Comparison of ENCODE assay signal across 23 cellular contexts in genomic region chr3:182233957-182234356, GRCh38.
"Had no signal": no experiment of that assay in that cellular context is flagged by ENCODE, and none has a peak within 500 bp of the region (broad histone marks: within the 10 kb centered on the region; RNA-seq: fewer than 3 reads in every experiment).

No MANE protein-coding gene starts in this region.

- H3K27ac ChIP-seq: colonic mucosa, heart right ventricle, left lung, neutrophil, pancreas, right lobe of liver, thyroid gland had no signal

- H3K9me3 Mint-ChIP-seq: nephron progenitor cell; stimulated activated naive B cell treated with anti-CD40 and anti-IgM and Interleukin-4, amounts not matched to agents 10 μg/mL and 1 μg/mL and 100 μg/mL, for 72 hours; stimulated activated naive CD8-positive, alpha-beta T cell treated with anti-CD3 and anti-CD28 coated beads, Interleukin-15, amount 100 ng/mL, for 72 hours had no signal

- H3K36me3 Mint-ChIP-seq: naive thymus-derived CD8-positive, alpha-beta T cell; stimulated activated naive B cell treated with anti-CD40 and anti-IgM and Interleukin-4, amounts not matched to agents 10 μg/mL and 1 μg/mL and 100 μg/mL, for 72 hours had no signal

- H3K9me3 ChIP-seq: colonic mucosa, esophagus squamous epithelium, heart right ventricle, left lung, neutrophil, pancreas, right lobe of liver, thyroid gland had no signal

- ATAC-seq: heart right ventricle; left cardiac atrium; left lung; naive thymus-derived CD8-positive, alpha-beta T cell; pancreas; stimulated activated naive B cell treated with anti-CD40 and anti-IgM and Interleukin-4, amounts not matched to agents 10 μg/mL and 1 μg/mL and 100 μg/mL, for 72 hours; stimulated activated naive CD8-positive, alpha-beta T cell treated with anti-CD3 and anti-CD28 coated beads, Interleukin-15, amount 100 ng/mL, for 72 hours had no signal

- DNase-seq: colonic mucosa; effector memory CD4-positive, alpha-beta T cell; erythroblast; esophagus squamous epithelium; foreskin melanocyte; glutamatergic neuron; heart right ventricle; hippocampal formation; left cardiac atrium; left lung; naive thymus-derived CD8-positive, alpha-beta T cell; nephron progenitor cell; pancreas; right lobe of liver; small intestine; stimulated activated CD4-positive, alpha-beta T cell treated with anti-CD3 and anti-CD28 coated beads, Interleukin-15, amount 100 ng/mL, for 24 hours; stimulated activated CD4-positive, alpha-beta T cell treated with anti-CD3 and anti-CD28 coated beads, Interleukin-2, amount 100 ng/mL, for 48 hours; stimulated activated naive B cell treated with anti-CD40 and anti-IgM and Interleukin-4, amounts not matched to agents 10 μg/mL and 1 μg/mL and 100 μg/mL, for 72 hours; stimulated activated naive CD8-positive, alpha-beta T cell treated with anti-CD3 and anti-CD28 coated beads, Interleukin-15, amount 100 ng/mL, for 72 hours; thyroid gland; trophoblast cell had no signal

- H3K4me1 Mint-ChIP-seq: naive thymus-derived CD8-positive, alpha-beta T cell; stimulated activated naive B cell treated with anti-CD40 and anti-IgM and Interleukin-4, amounts not matched to agents 10 μg/mL and 1 μg/mL and 100 μg/mL, for 72 hours; stimulated activated naive CD8-positive, alpha-beta T cell treated with anti-CD3 and anti-CD28 coated beads, Interleukin-15, amount 100 ng/mL, for 72 hours had no signal

- H3K4me3 ChIP-seq: colonic mucosa, esophagus squamous epithelium, heart right ventricle, left lung, pancreas, right lobe of liver, thyroid gland had no signal

- H3K27ac Mint-ChIP-seq: dendritic cell treated with granulocyte-macrophage colony-stimulating factor and Interleukin-4, amounts not matched to agents 40 ng/mL and 50 ng/mL, for 4 days; naive thymus-derived CD8-positive, alpha-beta T cell; nephron progenitor cell; stimulated activated naive B cell treated with anti-CD40 and anti-IgM and Interleukin-4, amounts not matched to agents 10 μg/mL and 1 μg/mL and 100 μg/mL, for 72 hours; stimulated activated naive CD8-positive, alpha-beta T cell treated with anti-CD3 and anti-CD28 coated beads, Interleukin-15, amount 100 ng/mL, for 72 hours had no signal

- H3K27me3 Mint-ChIP-seq: dendritic cell treated with granulocyte-macrophage colony-stimulating factor and Interleukin-4, amounts not matched to agents 40 ng/mL and 50 ng/mL, for 4 days; stimulated activated naive B cell treated with anti-CD40 and anti-IgM and Interleukin-4, amounts not matched to agents 10 μg/mL and 1 μg/mL and 100 μg/mL, for 72 hours; stimulated activated naive CD8-positive, alpha-beta T cell treated with anti-CD3 and anti-CD28 coated beads, Interleukin-15, amount 100 ng/mL, for 72 hours had no signal

- H3K36me3 ChIP-seq: colonic mucosa, esophagus squamous epithelium, heart right ventricle, left lung, neutrophil, pancreas, right lobe of liver, thyroid gland had no signal

- H3K27me3 ChIP-seq: colonic mucosa, esophagus squamous epithelium, heart right ventricle, left lung, right lobe of liver, thyroid gland had no signal

- H3K4me1 ChIP-seq: colonic mucosa, left lung, pancreas, right lobe of liver, thyroid gland had no signal

- H3K4me3 Mint-ChIP-seq: dendritic cell treated with granulocyte-macrophage colony-stimulating factor and Interleukin-4, amounts not matched to agents 40 ng/mL and 50 ng/mL, for 4 days; naive thymus-derived CD8-positive, alpha-beta T cell; nephron progenitor cell; stimulated activated naive B cell treated with anti-CD40 and anti-IgM and Interleukin-4, amounts not matched to agents 10 μg/mL and 1 μg/mL and 100 μg/mL, for 72 hours; stimulated activated naive CD8-positive, alpha-beta T cell treated with anti-CD3 and anti-CD28 coated beads, Interleukin-15, amount 100 ng/mL, for 72 hours had no signal
